In genomic region chr11:34603129-34604001, GRCh38 we compare ENCODE assay signal across 1 cellular context.
TF ChIP-seq lines count a peak whose summit lies in the region.

No MANE protein-coding gene starts in this region.

TF ChIP-seq in K562, 482 proteins besides CTCF, POLR2A, EP300 and RAD21 (continued from another document and continues in another):
- no peak for TF ChIP-seq CEBPZ (IDR thresholded peaks at IDR 0.05; ENCODE audit: borderline replicate concordance, low read depth, low read length)
- no peak for TF ChIP-seq CHCHD3 (CRISPR knock-in tag; IDR thresholded peaks at IDR 0.05)
- peak; percentile 67 for TF ChIP-seq CCNT2 (IDR thresholded peaks at IDR 0.05; ENCODE audit: borderline replicate concordance, extremely low read depth, insufficient read length, low read depth, low read length)
- TF ChIP-seq HMBOX1 (IDR thresholded peaks at IDR 0.05), result peak; percentile 47
- TF ChIP-seq L3MBTL2 (IDR thresholded peaks at IDR 0.05), result peak; percentile 89
- peak; percentile 59; the same call in 1 of the 2 replicates for TF ChIP-seq NFATC3 (IDR thresholded peaks at IDR 0.05)
- TF ChIP-seq FOXP1 (CRISPR knock-in tag; IDR thresholded peaks at IDR 0.05), result no peak
- no peak for TF ChIP-seq CEBPB (tag; IDR thresholded peaks at IDR 0.05)
- no peak for TF ChIP-seq POLR2B (IDR thresholded peaks at IDR 0.05; ENCODE audit: low read depth, partially characterized antibody)
- TF ChIP-seq, protein P1, sequence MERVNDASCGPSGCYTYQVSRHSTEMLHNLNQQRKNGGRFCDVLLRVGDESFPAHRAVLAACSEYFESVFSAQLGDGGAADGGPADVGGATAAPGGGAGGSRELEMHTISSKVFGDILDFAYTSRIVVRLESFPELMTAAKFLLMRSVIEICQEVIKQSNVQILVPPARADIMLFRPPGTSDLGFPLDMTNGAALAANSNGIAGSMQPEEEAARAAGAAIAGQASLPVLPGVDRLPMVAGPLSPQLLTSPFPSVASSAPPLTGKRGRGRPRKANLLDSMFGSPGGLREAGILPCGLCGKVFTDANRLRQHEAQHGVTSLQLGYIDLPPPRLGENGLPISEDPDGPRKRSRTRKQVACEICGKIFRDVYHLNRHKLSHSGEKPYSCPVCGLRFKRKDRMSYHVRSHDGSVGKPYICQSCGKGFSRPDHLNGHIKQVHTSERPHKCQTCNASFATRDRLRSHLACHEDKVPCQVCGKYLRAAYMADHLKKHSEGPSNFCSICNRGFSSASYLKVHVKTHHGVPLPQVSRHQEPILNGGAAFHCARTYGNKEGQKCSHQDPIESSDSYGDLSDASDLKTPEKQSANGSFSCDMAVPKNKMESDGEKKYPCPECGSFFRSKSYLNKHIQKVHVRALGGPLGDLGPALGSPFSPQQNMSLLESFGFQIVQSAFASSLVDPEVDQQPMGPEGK (CRISPR knock-in tag; IDR thresholded peaks at IDR 0.05; ENCODE audit: borderline replicate concordance), result no peak
- TF ChIP-seq ZNF764 (CRISPR knock-in tag; IDR thresholded peaks at IDR 0.05; ENCODE audit: low read depth), result no peak
- TF ChIP-seq PRPF4 (IDR thresholded peaks at IDR 0.05; ENCODE audit: insufficient read depth, low read depth, low read length, poor library complexity, severe bottlenecking), result no peak
- TF ChIP-seq ZNF354B (CRISPR knock-in tag; IDR thresholded peaks at IDR 0.05), result no peak
- TF ChIP-seq NFYB (IDR thresholded peaks at IDR 0.05; ENCODE audit: extremely low read depth, insufficient read length), result no peak
- peak; percentile 86 for TF ChIP-seq NR2F6 (CRISPR knock-in tag; IDR thresholded peaks at IDR 0.05)
- no peak for TF ChIP-seq XRCC3 (IDR thresholded peaks at IDR 0.05)
- TF ChIP-seq ZNF133 (CRISPR knock-in tag; IDR thresholded peaks at IDR 0.05), result no peak
- TF ChIP-seq BCL6 (CRISPR knock-in tag; IDR thresholded peaks at IDR 0.05), result no peak; the same call in 1 of the 2 replicates
- no peak for TF ChIP-seq ZNF830 (CRISPR knock-in tag; IDR thresholded peaks at IDR 0.05)
- TF ChIP-seq ZFX (CRISPR knock-in tag; IDR thresholded peaks at IDR 0.05), result no peak
- peak; percentile 75 for TF ChIP-seq ZNF766 (CRISPR knock-in tag; conservative IDR thresholded peaks at IDR 0.05)
- TF ChIP-seq HBP1 (CRISPR knock-in tag; IDR thresholded peaks at IDR 0.05), result peak; percentile 56; the same call in 1 of the 2 replicates
- peak; percentile 51; the same call in 1 of the 2 replicates for TF ChIP-seq EHMT2 (IDR thresholded peaks at IDR 0.05)
- TF ChIP-seq RFX5 (IDR thresholded peaks at IDR 0.05; ENCODE audit: low read depth, low read length), result no peak
- TF ChIP-seq ZKSCAN3 (CRISPR knock-in tag; IDR thresholded peaks at IDR 0.05), result no peak
- TF ChIP-seq MTA3 (IDR thresholded peaks at IDR 0.05; ENCODE audit: borderline replicate concordance), result peak; percentile 87
- no peak for TF ChIP-seq RBM14 (IDR thresholded peaks at IDR 0.05; ENCODE audit: borderline replicate concordance, insufficient read depth, low read depth, low read length)
- TF ChIP-seq ZSCAN32 (CRISPR knock-in tag; IDR thresholded peaks at IDR 0.05), result no peak
- peak in 1 of 2 experiments; percentile 72; a peak in 2 of 4 replicates for TF ChIP-seq TBL1XR1 (IDR thresholded peaks at IDR 0.05; ENCODE audit: low read length in 2 of 2)
- TF ChIP-seq, protein P2, sequence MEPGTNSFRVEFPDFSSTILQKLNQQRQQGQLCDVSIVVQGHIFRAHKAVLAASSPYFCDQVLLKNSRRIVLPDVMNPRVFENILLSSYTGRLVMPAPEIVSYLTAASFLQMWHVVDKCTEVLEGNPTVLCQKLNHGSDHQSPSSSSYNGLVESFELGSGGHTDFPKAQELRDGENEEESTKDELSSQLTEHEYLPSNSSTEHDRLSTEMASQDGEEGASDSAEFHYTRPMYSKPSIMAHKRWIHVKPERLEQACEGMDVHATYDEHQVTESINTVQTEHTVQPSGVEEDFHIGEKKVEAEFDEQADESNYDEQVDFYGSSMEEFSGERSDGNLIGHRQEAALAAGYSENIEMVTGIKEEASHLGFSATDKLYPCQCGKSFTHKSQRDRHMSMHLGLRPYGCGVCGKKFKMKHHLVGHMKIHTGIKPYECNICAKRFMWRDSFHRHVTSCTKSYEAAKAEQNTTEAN (CRISPR knock-in tag; IDR thresholded peaks at IDR 0.05), result no peak
- no peak for TF ChIP-seq SNIP1 (IDR thresholded peaks at IDR 0.05; ENCODE audit: low read depth)
- peak; percentile 92 for TF ChIP-seq GATAD2B (IDR thresholded peaks at IDR 0.05; ENCODE audit: borderline replicate concordance)
- peak; percentile 81 for TF ChIP-seq EP400 (IDR thresholded peaks at IDR 0.05)
- no peak for TF ChIP-seq SLC30A9 (CRISPR knock-in tag; IDR thresholded peaks at IDR 0.05)
- peak in 1 of 2 experiments; percentile 74; a peak in 1 of 3 replicates for TF ChIP-seq CBX3 (IDR thresholded peaks at IDR 0.05; ENCODE audit: borderline replicate concordance in 1 of 2, low read length in 2 of 2)
- TF ChIP-seq POLR2G (IDR thresholded peaks at IDR 0.05; ENCODE audit: low read depth, low read length), result no peak
- TF ChIP-seq, protein P3, sequence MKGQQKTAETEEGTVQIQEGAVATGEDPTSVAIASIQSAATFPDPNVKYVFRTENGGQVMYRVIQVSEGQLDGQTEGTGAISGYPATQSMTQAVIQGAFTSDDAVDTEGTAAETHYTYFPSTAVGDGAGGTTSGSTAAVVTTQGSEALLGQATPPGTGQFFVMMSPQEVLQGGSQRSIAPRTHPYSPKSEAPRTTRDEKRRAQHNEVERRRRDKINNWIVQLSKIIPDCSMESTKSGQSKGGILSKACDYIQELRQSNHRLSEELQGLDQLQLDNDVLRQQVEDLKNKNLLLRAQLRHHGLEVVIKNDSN (CRISPR knock-in tag; IDR thresholded peaks at IDR 0.05), result no peak; the same call in 1 of the 2 replicates
- TF ChIP-seq BMI1 (IDR thresholded peaks at IDR 0.05; ENCODE audit: low read length), result no peak
- no peak for TF ChIP-seq NUFIP1 (IDR thresholded peaks at IDR 0.05; ENCODE audit: partially characterized antibody)
- TF ChIP-seq HDAC3 (IDR thresholded peaks at IDR 0.05; ENCODE audit: borderline replicate concordance, partially characterized antibody), result peak; percentile 86
- peak; percentile 79 for TF ChIP-seq ZKSCAN1 (IDR thresholded peaks at IDR 0.05; ENCODE audit: low read depth, low read length)
- no peak for TF ChIP-seq PTRF (tag; IDR thresholded peaks at IDR 0.05)
- TF ChIP-seq TEAD1 (CRISPR knock-in tag; IDR thresholded peaks at IDR 0.05), result no peak
- TF ChIP-seq FOXM1 (IDR thresholded peaks at IDR 0.05; ENCODE audit: low read depth), result peak; percentile 82
- TF ChIP-seq FOXM1 (CRISPR knock-in tag; IDR thresholded peaks at IDR 0.05; ENCODE audit: low read depth), result no peak
- peak; percentile 93 for TF ChIP-seq CBFA2T2 (conservative IDR thresholded peaks at IDR 0.05)
- no peak for TF ChIP-seq ZNF445 (CRISPR knock-in tag; IDR thresholded peaks at IDR 0.05; ENCODE audit: low read depth)
- TF ChIP-seq ZNF134 (CRISPR knock-in tag; conservative IDR thresholded peaks at IDR 0.05), result no peak
- 0 out of 2 replicates have a peak, but pooled peaks have one; percentile 55 for TF ChIP-seq GTF2A2 (tag; IDR thresholded peaks at IDR 0.05)
- no peak for TF ChIP-seq TGIF2 (CRISPR knock-in tag; IDR thresholded peaks at IDR 0.05)
- TF ChIP-seq MBD2 (IDR thresholded peaks at IDR 0.05; ENCODE audit: borderline replicate concordance, low read depth), result peak; percentile 71; the same call in 1 of the 2 replicates
- TF ChIP-seq ZC3H4 (CRISPR knock-in tag; IDR thresholded peaks at IDR 0.05; ENCODE audit: borderline replicate concordance), result no peak
- TF ChIP-seq ZHX1 (conservative IDR thresholded peaks at IDR 0.05; ENCODE audit: low read length), result no peak
- TF ChIP-seq EGR1 (conservative IDR thresholded peaks at IDR 0.05), result peak; percentile 93
- TF ChIP-seq SAFB (IDR thresholded peaks at IDR 0.05; ENCODE audit: borderline replicate concordance, low read depth, low read length), result no peak
- no peak for TF ChIP-seq NFE2L1 (tag; IDR thresholded peaks at IDR 0.05; ENCODE audit: borderline replicate concordance, low read depth)
- no peak for TF ChIP-seq PRMT5 (CRISPR knock-in tag; IDR thresholded peaks at IDR 0.05)
- TF ChIP-seq TSHZ1 (CRISPR knock-in tag; IDR thresholded peaks at IDR 0.05), result no peak
